In genomic region chr10:131247873-131248272, GRCh38 we compare ENCODE assay signal across 35 cellular contexts.
"Had no signal": no experiment of that assay in that cellular context is flagged by ENCODE, and none has a peak within 500 bp of the region (broad histone marks: within the 10 kb centered on the region; RNA-seq: fewer than 3 reads in every experiment).

No MANE protein-coding gene starts in this region.

- H3K27me3 ChIP-seq: adrenal gland, body of pancreas, SJCRH30 had no signal

- DNase-seq: activated CD4-positive, alpha-beta T cell treated with anti-CD3 and anti-CD28 coated beads for 1 hour; activated CD4-positive, alpha-beta T cell treated with anti-CD3 and anti-CD28 coated beads for 48 hours; activated CD4-positive, alpha-beta T cell treated with anti-CD3 and anti-CD28 coated beads, Interleukin-2, amount 50 U/mL, for 4 hours; activated CD4-positive, CD25-positive, alpha-beta regulatory T cell; activated CD8-positive, alpha-beta T cell treated with anti-CD3 and anti-CD28 coated beads, Interleukin-2, amount 10 ng/mL, durations not matched to agents 7 days and 5 days; activated gamma-delta T cell treated with Interleukin-2 at 50 U/mL for 16 hours; activated naive CD4-positive, alpha-beta T cell treated with anti-CD3 and anti-CD28 coated beads for 36 hours; activated T-cell treated with anti-CD3 and anti-CD28 coated beads for 4 hours; activated T-cell treated with anti-CD3 and anti-CD28 coated beads, Interleukin-2, amount 50 U/mL, for 4 hours; adrenal gland; body of pancreas; caudate nucleus; Karpas-422; MG63; NCI-H1048; NCI-H1105 treated with DMSO at 0.1 percent for 48 hours; NCI-H1436; NCI-H1694; NCI-H1930; NCI-H2081 treated with DMSO at 0.1 percent for 48 hours; NCI-H226; NCI-H446 treated with DMSO at 0.1 percent for 48 hours; NCI-H524; NCI-H69; NCI-H82; SHP77; SJCRH30; T1000; WERI-Rb-1 had no signal

- H3K27ac Mint-ChIP-seq: activated CD8-positive, alpha-beta T cell treated with anti-CD3 and anti-CD28 coated beads, Interleukin-2, amount 10 ng/mL, durations not matched to agents 7 days and 5 days; activated naive CD4-positive, alpha-beta T cell treated with anti-CD3 and anti-CD28 coated beads for 36 hours; activated T-helper 1 cell treated with anti-CD3 and anti-CD28 coated beads, Interleukin-12 subunit alpha, Interleukin-12 subunit beta, Interleukin-2, Interleukin-4 antibody, amounts not matched to agents 30 ng/mL and 10 ng/mL and 1 ng/mL, durations not matched to agents 14 hours and 24 hours and 36 hours had no signal

- H3K27ac ChIP-seq: adrenal gland, body of pancreas, breast epithelium, SJCRH30, SK-N-MC, WERI-Rb-1 had no signal

- ATAC-seq: activated CD8-positive, alpha-beta T cell treated with anti-CD3 and anti-CD28 coated beads, Interleukin-2, amount 10 ng/mL, durations not matched to agents 7 days and 5 days; activated naive CD4-positive, alpha-beta T cell treated with anti-CD3 and anti-CD28 coated beads, Interleukin-2, amount 50 U/mL, for 72 hours; activated T-cell treated with anti-CD3 and anti-CD28 coated beads, Interleukin-2, amount 50 U/mL, for 4 hours; body of pancreas; Panc1 had no signal

- H3K4me3 Mint-ChIP-seq: activated CD8-positive, alpha-beta T cell treated with anti-CD3 and anti-CD28 coated beads, Interleukin-2, amount 10 ng/mL, durations not matched to agents 7 days and 5 days; activated naive CD4-positive, alpha-beta T cell treated with anti-CD3 and anti-CD28 coated beads for 36 hours; activated T-cell treated with anti-CD3 and anti-CD28 coated beads, Interleukin-2, amount 50 U/mL, for 4 hours; activated T-helper 1 cell treated with anti-CD3 and anti-CD28 coated beads, Interleukin-12 subunit alpha, Interleukin-12 subunit beta, Interleukin-2, Interleukin-4 antibody, amounts not matched to agents 30 ng/mL and 10 ng/mL and 1 ng/mL, durations not matched to agents 14 hours and 24 hours and 36 hours had no signal

- FAIRE-seq: astrocyte had no signal

- H3K9me3 ChIP-seq: adrenal gland, body of pancreas, breast epithelium, MG63, SJCRH30 had no signal

- H3K36me3 ChIP-seq: adrenal gland, breast epithelium, MG63, SJCRH30, WERI-Rb-1 had no signal

- H3K4me1 ChIP-seq: adrenal gland, body of pancreas, breast epithelium, SJCRH30 had no signal

- H3K9me3 Mint-ChIP-seq: activated naive CD4-positive, alpha-beta T cell treated with anti-CD3 and anti-CD28 coated beads for 36 hours; activated naive CD4-positive, alpha-beta T cell treated with anti-CD3 and anti-CD28 coated beads, Interleukin-2, amount 50 U/mL, for 72 hours; activated T-cell treated with anti-CD3 and anti-CD28 coated beads, Interleukin-2, amount 50 U/mL, for 4 hours; activated T-helper 1 cell treated with anti-CD3 and anti-CD28 coated beads, Interleukin-12 subunit alpha, Interleukin-12 subunit beta, Interleukin-2, Interleukin-4 antibody, amounts not matched to agents 30 ng/mL and 10 ng/mL and 1 ng/mL, durations not matched to agents 14 hours and 24 hours and 36 hours had no signal

- H3K36me3 Mint-ChIP-seq: activated naive CD4-positive, alpha-beta T cell treated with anti-CD3 and anti-CD28 coated beads, Interleukin-2, amount 50 U/mL, for 72 hours had no signal

- H3K4me3 ChIP-seq: adrenal gland, body of pancreas, breast epithelium, MG63, SJCRH30, SK-N-MC had no signal
